9 cellular contexts compared by ENCODE assay signal in genomic region chr11:117200813-117201515, GRCh38. TPM values are rescaled to one million over a fixed set of nuclear protein-coding genes. Genes with fewer than 3 reads are reported as not detected.
DNase-seq lines count a peak whose midpoint lies in the region; ATAC-seq and TF ChIP-seq lines count a peak whose summit lies in the region.
"Had no signal": no experiment of that assay in that cellular context is flagged by ENCODE, and none has a peak within 500 bp of the region (broad histone marks: within the 10 kb centered on the region; RNA-seq: fewer than 3 reads in every experiment).

No MANE protein-coding gene starts in this region.

- H3K36me3 ChIP-seq in HUES64 (ENCODE audit: insufficient read depth, low read length), result peaks cover 40% of the 10 kb centered on the region
- no peaks in the 10 kb centered on the region for H3K36me3 ChIP-seq in testis (ENCODE audit: low read depth, missing control alignments)

- no peaks in the 10 kb centered on the region for H3K27me3 Mint-ChIP-seq in mesothelial cell of epicardium (ENCODE audit: low read depth)

- H3K27me3 ChIP-seq in HUES64 (ENCODE audit: insufficient read depth, low read length), result no peaks in the 10 kb centered on the region
- no peaks in the 10 kb centered on the region for H3K27me3 ChIP-seq in testis

- H3K4me1 ChIP-seq in HUES64 (ENCODE audit: insufficient read depth, low read length) (peaks cover 21% of the 10 kb centered on the region), testis (peaks cover 19% of the 10 kb centered on the region)

- peaks cover 8% of the 10 kb centered on the region for H3K36me3 Mint-ChIP-seq in mesothelial cell of epicardium

- H3K9me3 Mint-ChIP-seq in mesothelial cell of epicardium, result no peaks in the 10 kb centered on the region

- no peak for ATAC-seq in HG03457 (IDR thresholded peaks at IDR 0.05; ENCODE audit: unreplicated experiment)
- ATAC-seq in GM21390 (IDR thresholded peaks at IDR 0.05; ENCODE audit: unreplicated experiment), result no peak

- H3K9me3 ChIP-seq in HUES64 (ENCODE audit: insufficient read depth, low read depth, low read length) (no peaks in the 10 kb centered on the region), testis (no peaks in the 10 kb centered on the region)
- H3K9me3 ChIP-seq: neutrophil had no signal

- H3K4me3 ChIP-seq in HUES64 (ENCODE audit: low read length), result peak overlapping the region; percentile 54
- H3K4me3 ChIP-seq in coronary artery, result peak overlapping the region; percentile 75
- H3K4me3 ChIP-seq in testis, result peak overlapping the region; percentile 47 to 56

- whole genome bisulfite sequencing in HUES64, result 64% methylated on average over 11 of the region's 11 CpGs
- WGBS in testis, 2 donors, result 72% methylated on average over 11 of the region's 11 CpGs

- TF ChIP-seq CTCF in coronary artery (IDR thresholded peaks at IDR 0.05) (no peak), mesothelial cell of epicardium (IDR thresholded peaks at IDR 0.05; ENCODE audit: unreplicated experiment) (no peak), testis (IDR thresholded peaks at IDR 0.05) (no peak)

- peak overlapping the region; percentile 41 for H3K27ac Mint-ChIP-seq in mesothelial cell of epicardium

- H3K4me3 Mint-ChIP-seq in mesothelial cell of epicardium, result peak overlapping the region; percentile 71

- peak overlapping the region; percentile 83 for H3K9ac ChIP-seq in HUES64 (ENCODE audit: low read depth, low read length)

- DNase-seq in coronary artery (ENCODE audit: low spot score) (no peak), mesothelial cell of epicardium (ENCODE audit: low spot score in 2 of 2, unreplicated experiment in 2 of 2) (no peak), testis (no peak), SHP77 (lab: John Stamatoyannopoulos, UW) (no peak)
- DNase-seq: NCI-H146 had no signal

- H3K27ac ChIP-seq in HUES64 (ENCODE audit: low read depth, low read length) (peak overlapping the region; percentile 98; the same call in 1 of the 2 replicates), coronary artery (peak overlapping the region; percentile 97), testis (peak overlapping the region; percentile 53 to 91)
- H3K27ac ChIP-seq: neutrophil had no signal

- peaks cover 33% of the 10 kb centered on the region for H3K4me1 Mint-ChIP-seq in mesothelial cell of epicardium

- no peak for TF ChIP-seq POLR2A in testis (IDR thresholded peaks at IDR 0.05)

- intact Hi-C loops in testis (cut with DNase I; ENCODE audit: low total_unique reads), result no loop called here

RNA-seq across cellular contexts. Expression of gene TAGLN, which starts 1.8 kb away (rescaled TPM):
- polyA plus RNA-seq in HUES64 (2013, experiment 1 of 2), result 181 TPM
- 168 TPM for polyA plus RNA-seq in HUES64 (2013, experiment 2 of 2)
- total RNA-seq in mesothelial cell of epicardium (192 to 206 TPM (median 197 TPM) in 3 replicates), testis (100 to 1,000 TPM; 167 to 187 TPM)
- polyA plus RNA-seq in testis (ENCODE audit: insufficient read depth, low read depth, low replicate concordance), result 800 TPM

RNA-seq across cellular contexts. Expression of gene SIDT2, which starts 22.4 kb away (rescaled TPM):
- polyA plus RNA-seq in HUES64 (2013, experiment 1 of 2), result 8.8 TPM
- polyA plus RNA-seq in HUES64 (2013, experiment 2 of 2), result 10.9 TPM
- total RNA-seq in mesothelial cell of epicardium, result 37.6 to 41.7 TPM (median 39.4 TPM) in 3 replicates
- 100 to 1,000 TPM in 1 of 2 donors, 10 to 100 TPM in 1; 93.8 to 129 TPM for total RNA-seq in testis
- polyA plus RNA-seq in testis (ENCODE audit: insufficient read depth, low read depth, low replicate concordance), result 69.5 TPM

RNA-seq across cellular contexts. Expression of gene PCSK7, which starts 30.9 kb away (rescaled TPM):
- polyA plus RNA-seq in HUES64 (2013, experiment 1 of 2), result 18.9 TPM
- 18.6 TPM for polyA plus RNA-seq in HUES64 (2013, experiment 2 of 2)
- total RNA-seq in mesothelial cell of epicardium (57.0 to 66.0 TPM (median 64.4 TPM) in 3 replicates), testis (10 to 100 TPM; 57.7 to 66.5 TPM)
- polyA plus RNA-seq in testis (ENCODE audit: insufficient read depth, low read depth, low replicate concordance), result 52.0 TPM

RNA-seq across cellular contexts. Expression of gene RNF214, which starts 31.5 kb away (rescaled TPM):
- polyA plus RNA-seq in HUES64 (2013, experiment 1 of 2), result 27.3 TPM
- polyA plus RNA-seq in HUES64 (2013, experiment 2 of 2), result 22.9 TPM
- 39.5 to 44.8 TPM (median 39.9 TPM) in 3 replicates for total RNA-seq in mesothelial cell of epicardium
- 10 to 100 TPM; 37.8 to 48.9 TPM for total RNA-seq in testis
- 44.9 TPM for polyA plus RNA-seq in testis (ENCODE audit: insufficient read depth, low read depth, low replicate concordance)

RNA-seq across cellular contexts. Expression of gene PAFAH1B2, which starts 56.9 kb away (rescaled TPM):
- 73.1 TPM for polyA plus RNA-seq in HUES64 (2013, experiment 1 of 2)
- 76.4 TPM for polyA plus RNA-seq in HUES64 (2013, experiment 2 of 2)
- 95.0 to 98.6 TPM (median 97.3 TPM) in 3 replicates for total RNA-seq in mesothelial cell of epicardium
- 100 to 1,000 TPM; 150 to 156 TPM for total RNA-seq in testis
- 66.5 TPM for polyA plus RNA-seq in testis (ENCODE audit: insufficient read depth, low read depth, low replicate concordance)
